In the genomic region with DNA sequence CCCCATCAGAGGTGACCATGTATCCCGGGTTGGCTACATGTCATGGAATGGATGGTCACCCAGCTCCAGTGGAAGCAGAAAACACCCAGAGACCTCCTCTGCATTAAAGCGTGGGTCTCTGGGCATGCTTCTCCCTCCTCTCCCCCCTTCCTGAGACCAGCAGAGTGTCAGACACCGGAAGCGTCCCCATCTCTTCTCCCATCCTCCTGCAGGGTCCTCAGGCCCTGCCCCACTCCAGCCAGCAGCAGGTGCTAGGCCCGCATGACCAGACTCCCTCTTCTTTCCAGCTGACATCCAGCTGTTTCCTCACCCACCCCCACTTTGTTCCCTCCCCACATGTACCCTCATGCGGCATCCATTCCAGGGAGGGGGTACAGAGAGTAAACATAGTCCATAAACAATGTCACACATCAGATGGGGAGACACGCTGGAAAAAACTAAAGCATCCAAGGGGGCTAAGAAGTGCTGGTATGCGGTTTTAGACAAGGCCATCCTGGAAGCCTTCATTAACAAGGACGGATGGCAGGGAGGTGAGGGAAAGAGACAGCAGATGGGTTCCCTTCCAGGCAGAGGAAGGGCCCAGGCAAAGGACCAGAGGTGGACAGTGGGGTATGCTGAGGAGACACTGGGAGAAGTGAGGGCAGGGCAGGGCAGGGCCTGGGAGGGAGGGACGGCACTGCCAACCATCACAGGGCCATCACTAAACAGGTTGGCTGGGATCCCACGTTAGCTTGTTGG, we compare ENCODE assay signal across 27 cellular contexts. TPM values are rescaled to one million over a fixed set of nuclear protein-coding genes. Genes with fewer than 3 reads are reported as not detected.
"Had no signal": no experiment of that assay in that cellular context is flagged by ENCODE, and none has a peak within 500 bp of the region (broad histone marks: within the 10 kb centered on the region; RNA-seq: fewer than 3 reads in every experiment).

No MANE protein-coding gene starts in this region.

- H2AFZ ChIP-seq: neural progenitor cell had no signal

- H3K9me3 ChIP-seq: esophagus squamous epithelium, gastroesophageal sphincter, thoracic aorta, transverse colon, uterus had no signal

- H3K9me3 Mint-ChIP-seq: dendritic cell treated with granulocyte-macrophage colony-stimulating factor and Interleukin-4, amounts not matched to agents 40 ng/mL and 50 ng/mL, for 4 days; effector memory CD8-positive, alpha-beta T cell; neural progenitor cell; stimulated activated naive B cell treated with anti-CD40 and anti-IgM and Interleukin-4, amounts not matched to agents 10 μg/mL and 1 μg/mL and 100 μg/mL, for 72 hours; stimulated activated naive CD8-positive, alpha-beta T cell treated with anti-CD3 and anti-CD28 coated beads, Interleukin-15, amount 100 ng/mL, for 72 hours had no signal

- DNase-seq: cerebellar nuclear complex; effector memory CD8-positive, alpha-beta T cell; esophagus squamous epithelium; foreskin fibroblast; left colon; mammary epithelial cell; naive thymus-derived CD4-positive, alpha-beta T cell; occipital lobe; stimulated activated CD4-positive, alpha-beta T cell treated with anti-CD3 and anti-CD28 coated beads, Interleukin-2, amount 100 ng/mL, for 24 hours; stimulated activated CD4-positive, alpha-beta T cell treated with anti-CD3 and anti-CD28 coated beads, Interleukin-4, amount 100 ng/mL, for 4 hours; stimulated activated naive B cell treated with anti-CD40 and anti-IgM and Interleukin-4, amounts not matched to agents 10 μg/mL and 1 μg/mL and 100 μg/mL, for 72 hours; stimulated activated naive CD8-positive, alpha-beta T cell treated with anti-CD3 and anti-CD28 coated beads, Interleukin-15, amount 100 ng/mL, for 72 hours; transverse colon; uterus had no signal

- H3K27me3 ChIP-seq: uterus had no signal

- H3K4me2 ChIP-seq: neural progenitor cell had no signal

- H3K4me1 ChIP-seq: gastroesophageal sphincter, neural progenitor cell, transverse colon, uterus had no signal

- ATAC-seq: effector memory CD8-positive, alpha-beta T cell; gastroesophageal sphincter; left colon; naive thymus-derived CD4-positive, alpha-beta T cell; sciatic nerve; stimulated activated naive B cell treated with anti-CD40 and anti-IgM and Interleukin-4, amounts not matched to agents 10 μg/mL and 1 μg/mL and 100 μg/mL, for 72 hours; stimulated activated naive CD8-positive, alpha-beta T cell treated with anti-CD3 and anti-CD28 coated beads, Interleukin-15, amount 100 ng/mL, for 72 hours had no signal

- H3K27ac ChIP-seq: esophagus squamous epithelium, gastroesophageal sphincter, neural progenitor cell, thoracic aorta, transverse colon, uterus had no signal

- H3K36me3 Mint-ChIP-seq: naive thymus-derived CD4-positive, alpha-beta T cell; neural progenitor cell; stimulated activated naive B cell treated with anti-CD40 and anti-IgM and Interleukin-4, amounts not matched to agents 10 μg/mL and 1 μg/mL and 100 μg/mL, for 72 hours had no signal

- H3K27ac Mint-ChIP-seq: dendritic cell treated with granulocyte-macrophage colony-stimulating factor and Interleukin-4, amounts not matched to agents 40 ng/mL and 50 ng/mL, for 4 days; effector memory CD8-positive, alpha-beta T cell; naive thymus-derived CD4-positive, alpha-beta T cell; neural progenitor cell; stimulated activated naive B cell treated with anti-CD40 and anti-IgM and Interleukin-4, amounts not matched to agents 10 μg/mL and 1 μg/mL and 100 μg/mL, for 72 hours; stimulated activated naive CD8-positive, alpha-beta T cell treated with anti-CD3 and anti-CD28 coated beads, Interleukin-15, amount 100 ng/mL, for 72 hours had no signal

- H3K4me3 Mint-ChIP-seq: dendritic cell treated with granulocyte-macrophage colony-stimulating factor and Interleukin-4, amounts not matched to agents 40 ng/mL and 50 ng/mL, for 4 days; effector memory CD8-positive, alpha-beta T cell; naive thymus-derived CD4-positive, alpha-beta T cell; neural progenitor cell; stimulated activated naive B cell treated with anti-CD40 and anti-IgM and Interleukin-4, amounts not matched to agents 10 μg/mL and 1 μg/mL and 100 μg/mL, for 72 hours; stimulated activated naive CD8-positive, alpha-beta T cell treated with anti-CD3 and anti-CD28 coated beads, Interleukin-15, amount 100 ng/mL, for 72 hours had no signal

- H3K4me3 ChIP-seq: esophagus squamous epithelium, gastroesophageal sphincter, neural progenitor cell, thoracic aorta, transverse colon, uterus had no signal

- H3K36me3 ChIP-seq: esophagus squamous epithelium, gastroesophageal sphincter, neural progenitor cell, thoracic aorta, transverse colon, uterus had no signal

RNA-seq across cellular contexts. Expression of a gene that starts 12.5 kb away (rescaled TPM):
- total RNA-seq: epithelial cell of proximal tubule; esophagus squamous epithelium; kidney epithelial cell; lower leg skin; mammary epithelial cell; mesenteric fat pad; naive thymus-derived CD4-positive, alpha-beta T cell; occipital lobe; pulmonary artery endothelial cell; sciatic nerve; skeletal muscle tissue; subcutaneous adipose tissue; thoracic aorta had no signal

RNA-seq across cellular contexts. Expression of a gene that starts 16.2 kb away (rescaled TPM):
- total RNA-seq: epithelial cell of proximal tubule; esophagus squamous epithelium; kidney epithelial cell; lower leg skin; mammary epithelial cell; mesenteric fat pad; mononuclear cell; naive thymus-derived CD4-positive, alpha-beta T cell; pulmonary artery endothelial cell; sciatic nerve; skeletal muscle tissue; subcutaneous adipose tissue; thoracic aorta; uterus had no signal
